Comparison of ENCODE assay signal across 13 cellular contexts in genomic region chr15:80105193-80105984, GRCh38. TPM values are rescaled to one million over a fixed set of nuclear protein-coding genes. Genes with fewer than 3 reads are reported as not detected.
DNase-seq lines count a peak whose midpoint lies in the region; ATAC-seq lines count a peak whose summit lies in the region.
"Had no signal": no experiment of that assay in that cellular context is flagged by ENCODE, and none has a peak within 500 bp of the region (broad histone marks: within the 10 kb centered on the region; RNA-seq: fewer than 3 reads in every experiment).

No MANE protein-coding gene starts in this region.

- no peaks in the 10 kb centered on the region for H3K9me2 ChIP-seq in GM23248 (ENCODE audit: insufficient read depth)

- DNase-seq in GM23248 (peak; percentile 81), SJSA1 (ENCODE audit: low read depth in 1 of 2, low spot score in 2 of 2) (peak in 1 of 2 experiments; percentile 51), fibroblast of peridontal ligament (ENCODE audit: extremely low read depth) (peak; percentile 43), islet precursor cell (no peak)
- DNase-seq in activated CD4-positive, alpha-beta T cell treated with anti-CD3 and anti-CD28 coated beads for 1 hour, result no peak
- DNase-seq in activated CD4-positive, alpha-beta T cell treated with anti-CD3 and anti-CD28 coated beads for 48 hours, result no peak
- DNase-seq: left lung; NCI-H1436 treated with DMSO at 0.1 percent for 48 hours; NK-92 treated with Interleukin-12 subunit alpha and Interleukin-12 subunit beta, amount 100 ng/mL, for 24 hours; stimulated activated CD4-positive, alpha-beta T cell treated with anti-CD3 and anti-CD28 coated beads, Interleukin-1b, Interleukin-23, amount 100 ng/mL, for 48 hours had no signal

- no peaks in the 10 kb centered on the region for H3K9me3 ChIP-seq in GM23248 (ENCODE audit: low read depth)
- no peaks in the 10 kb centered on the region for H3K9me3 ChIP-seq in SJSA1 (replicated peaks)
- H3K9me3 ChIP-seq: esophagus muscularis mucosa, left lung had no signal

- in situ Hi-C loops in GM23248 (cut with MboI), result no loop called here

- 0 out of 2 replicates have a peak, but pooled peaks cover 7% of the 10 kb centered on the region for H4K20me1 ChIP-seq in GM23248 (ENCODE audit: insufficient read depth)

- peak overlapping the region; percentile 34 for H3K9ac ChIP-seq in GM23248

- H3K79me2 ChIP-seq in ACC112 (ENCODE audit: control insufficient read depth, insufficient read depth, low read length, unreplicated experiment) (peaks cover 21% of the 10 kb centered on the region), GM23248 (ENCODE audit: insufficient read depth) (peaks cover 85% of the 10 kb centered on the region)

- peak overlapping the region; percentile 46 for H3K4me3 ChIP-seq in ACC112 (ENCODE audit: low read depth, low read length)
- peak overlapping the region; percentile 38 for H3K4me3 ChIP-seq in GM23248
- H3K4me3 ChIP-seq in SJSA1, result no peak overlapping the region
- H3K4me3 ChIP-seq: esophagus muscularis mucosa, left lung had no signal

- WGBS in GM23248 (ENCODE audit: low coverage in 1 of 2, low lambda C conversion rate in 2 of 2, missing lambda C conversion rate in 2 of 2), 2 experiments, result 47 to 50% methylated on average over 4 of the region's 4 CpGs

- H3K27ac ChIP-seq in ACC112 (ENCODE audit: low read depth, low read length) (peak overlapping the region; percentile 79), GM23248 (peak overlapping the region; percentile 78), SJSA1 (peak overlapping the region; percentile 28)
- H3K27ac ChIP-seq: esophagus muscularis mucosa, left lung had no signal

- H3K27me3 ChIP-seq in ACC112 (ENCODE audit: insufficient read depth, low read length) (no peaks in the 10 kb centered on the region), GM23248 (replicated peaks; ENCODE audit: insufficient read depth) (no peaks in the 10 kb centered on the region), SJSA1 (replicated peaks) (no peaks in the 10 kb centered on the region)
- H3K27me3 ChIP-seq: esophagus muscularis mucosa, left lung had no signal

- no peak for ATAC-seq in GM18870 (IDR thresholded peaks at IDR 0.05; ENCODE audit: unreplicated experiment)
- ATAC-seq: left lung had no signal

- peaks cover 22% of the 10 kb centered on the region for H3K4me1 ChIP-seq in ACC112 (ENCODE audit: control insufficient read depth, insufficient read depth, low read length, unreplicated experiment)
- peaks cover 27% of the 10 kb centered on the region for H3K4me1 ChIP-seq in GM23248 (ENCODE audit: insufficient read depth)
- peaks cover 17% of the 10 kb centered on the region for H3K4me1 ChIP-seq in SJSA1 (replicated peaks)

- H3K4me2 ChIP-seq in GM23248 (ENCODE audit: unreplicated experiment), result peak overlapping the region; percentile 82

- peaks cover 30% of the 10 kb centered on the region for H3F3A ChIP-seq in GM23248 (ENCODE audit: insufficient read depth)

- H3K36me3 ChIP-seq in ACC112 (ENCODE audit: insufficient read depth, low read length), result 0 out of 2 replicates have a peak, but pooled peaks cover 2% of the 10 kb centered on the region
- H3K36me3 ChIP-seq in GM23248 (ENCODE audit: low read depth), result no peaks in the 10 kb centered on the region
- H3K36me3 ChIP-seq in SJSA1, result peaks cover 6% of the 10 kb centered on the region; the same call in 1 of the 2 replicates

- H2AFZ ChIP-seq in ACC112 (ENCODE audit: low read length, unreplicated experiment) (no peak overlapping the region), GM23248 (no peak overlapping the region)

RNA-seq across cellular contexts. Expression of gene ZFAND6, which starts 45.9 kb away (rescaled TPM):
- 101 and 130 TPM in 2 replicates for total RNA-seq in GM23248 (2014; rRNA removed; shearing (Covaris generic))
- polyA plus RNA-seq in GM23248 (2016; fragmentation: Nextera tagmentation; extraction: Ambion mirVana), result 102 and 104 TPM in 2 replicates
- total RNA-seq in SJSA1 (2014; rRNA removed; shearing (Covaris generic)), result 124 and 181 TPM in 2 replicates

RNA-seq across cellular contexts. Expression of gene FAH, which starts 47.4 kb away (rescaled TPM):
- 16.9 and 24.9 TPM in 2 replicates for total RNA-seq in GM23248 (2014; rRNA removed; shearing (Covaris generic))
- 28.8 and 32.4 TPM in 2 replicates for polyA plus RNA-seq in GM23248 (2016; fragmentation: Nextera tagmentation; extraction: Ambion mirVana)
- total RNA-seq in SJSA1 (2014; rRNA removed; shearing (Covaris generic)), result 34.4 and 41.5 TPM in 2 replicates

Comparison
In these comparisons a context has a peak if more than half of its experiments do, and no peak if none do; other contexts are left out.
1. H3K27ac ChIP-seq: peak in every context shown above with its lines; median percentile 79 in ACC112; 78 in GM23248; 28 in SJSA1.
2. DNase-seq: peak in GM23248 (single experiment) and fibroblast of peridontal ligament (single experiment); none in islet precursor cell (single experiment), activated CD4-positive, alpha-beta T cell treated with anti-CD3 and anti-CD28 coated beads for 1 hour (single experiment) and activated CD4-positive, alpha-beta T cell treated with anti-CD3 and anti-CD28 coated beads for 48 hours (single experiment).